Comparison of ENCODE assay signal across 8 cellular contexts in the genomic region with DNA sequence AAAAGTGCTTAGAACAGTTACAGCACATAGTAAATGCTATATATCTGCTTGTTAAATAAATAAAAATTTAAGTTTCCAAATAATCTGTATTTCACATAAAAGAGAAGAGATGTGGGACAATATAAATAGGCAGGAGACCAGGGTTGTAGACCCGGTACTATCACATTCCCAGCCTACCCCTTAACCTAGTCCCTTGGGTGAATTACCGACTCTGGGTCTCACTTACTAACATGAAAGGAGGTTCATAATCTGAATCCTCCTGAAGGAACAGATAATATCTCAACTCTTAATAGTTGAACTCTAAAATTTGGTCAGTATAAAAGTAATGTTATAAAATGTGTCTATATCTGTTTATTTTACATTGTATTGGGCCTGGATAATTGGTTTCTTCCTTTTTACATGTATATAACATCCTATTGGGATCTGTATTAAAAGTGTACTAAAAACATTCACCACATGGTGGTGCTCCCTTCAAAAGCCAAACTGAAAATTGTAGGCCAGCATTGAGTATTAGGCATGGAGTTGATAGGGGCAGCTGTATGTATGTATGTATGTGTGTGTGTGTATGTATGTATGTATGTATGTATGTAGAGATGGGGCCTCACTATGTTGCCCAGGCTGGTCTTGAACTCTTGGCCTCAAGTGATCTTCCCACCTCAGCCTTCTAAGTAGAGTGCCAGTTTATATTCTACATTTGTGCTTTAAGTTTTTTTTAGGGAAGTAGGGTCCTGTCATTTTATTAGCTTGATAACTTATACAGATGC.
DNase-seq lines count a peak whose midpoint lies in the region; ATAC-seq and TF ChIP-seq lines count a peak whose summit lies in the region.

No MANE protein-coding gene starts in this region.

- 59 to 75% methylated on average over 2 of the region's 2 CpGs for WGBS in esophagus squamous epithelium, 2 donors

- no peak overlapping the region for H3K27ac ChIP-seq in esophagus squamous epithelium

- intact Hi-C loops in esophagus squamous epithelium (cut with DNase I), result loop anchor here (10.0 kb wide), 1 partner anchor 164 kb away; a partner anchor contains a TSS

- no peak overlapping the region for H3K4me3 Mint-ChIP-seq in nephron

- peaks cover 6 to 27% (median 8%) of the 10 kb centered on the region in 3 donors for H3K4me1 ChIP-seq in esophagus squamous epithelium

- peak in 5 of 6 experiments; percentile 55 to 71 (median 64) for TF ChIP-seq CTCF in esophagus squamous epithelium (IDR thresholded peaks at IDR 0.05)
- peak; percentile 55 to 82 (median 67) for TF ChIP-seq CTCF in nephron (IDR thresholded peaks at IDR 0.05; ENCODE audit: unreplicated experiment in 3 of 3)

- H3K36me3 ChIP-seq in esophagus squamous epithelium, result no peaks in the 10 kb centered on the region

- peaks cover 0 to 6% of the 10 kb centered on the region in 2 donors for H3K9me3 Mint-ChIP-seq in activated naive CD4-positive, alpha-beta T cell treated with anti-CD3 and anti-CD28 coated beads, Interleukin-2, amount 50 U/mL, for 72 hours
- peaks cover 13% of the 10 kb centered on the region for H3K9me3 Mint-ChIP-seq in nephron

- TF ChIP-seq POLR2A in esophagus squamous epithelium (IDR thresholded peaks at IDR 0.05), result no peak

- H3K9me3 ChIP-seq in esophagus squamous epithelium, result no peaks in the 10 kb centered on the region

- H3K27ac Mint-ChIP-seq in activated naive CD4-positive, alpha-beta T cell treated with anti-CD3 and anti-CD28 coated beads, Interleukin-2, amount 50 U/mL, for 72 hours, result no peak overlapping the region
- peak overlapping the region; percentile 17 to 46 (median 27) for H3K27ac Mint-ChIP-seq in nephron

- no peak overlapping the region for H3K4me3 ChIP-seq in esophagus squamous epithelium

- peaks cover 32% of the 10 kb centered on the region for H3K4me1 Mint-ChIP-seq in nephron

- ATAC-seq in activated naive CD4-positive, alpha-beta T cell treated with anti-CD3 and anti-CD28 coated beads, Interleukin-2, amount 50 U/mL, for 72 hours, result peak; percentile 49 to 78
- ATAC-seq in GM18502 (IDR thresholded peaks at IDR 0.05; ENCODE audit: poor library complexity, unreplicated experiment), result no peak

- H3K27me3 ChIP-seq in esophagus squamous epithelium, result no peaks in the 10 kb centered on the region

- peaks cover 0 to 5% of the 10 kb centered on the region in 2 donors for H3K36me3 Mint-ChIP-seq in activated naive CD4-positive, alpha-beta T cell treated with anti-CD3 and anti-CD28 coated beads, Interleukin-2, amount 50 U/mL, for 72 hours
- peaks cover 11% of the 10 kb centered on the region for H3K36me3 Mint-ChIP-seq in nephron (ENCODE audit: low read depth)

- DNase-seq in activated naive CD4-positive, alpha-beta T cell treated with anti-CD3 and anti-CD28 coated beads, Interleukin-2, amount 50 U/mL, for 72 hours (ENCODE audit: low spot score in 2 of 2), result no peak
- DNase-seq in activated naive CD4-positive, alpha-beta T cell treated with Interleukin-2 at 50 U/mL for 16 hours, result no peak
- DNase-seq in NCI-H1092 (lab: John Stamatoyannopoulos, UW) (peak; percentile 32), SKM-1 (lab: John Stamatoyannopoulos, UW; ENCODE audit: unreplicated experiment) (peak; percentile 46), esophagus squamous epithelium (lab: John Stamatoyannopoulos, UW) (no peak)
- DNase-seq in stimulated activated CD4-positive, alpha-beta T cell treated with anti-CD3 and anti-CD28 coated beads, Interleukin-4, amount 100 ng/mL, for 24 hours, result no peak

- H3K27me3 Mint-ChIP-seq in nephron (ENCODE audit: low read depth), result no peaks in the 10 kb centered on the region

Comparison
In these comparisons a context has a peak if more than half of its experiments do, and no peak if none do; other contexts are left out.
1. DNase-seq: peak in NCI-H1092 (single experiment) and SKM-1 (single experiment); none in activated naive CD4-positive, alpha-beta T cell treated with anti-CD3 and anti-CD28 coated beads, Interleukin-2, amount 50 U/mL, for 72 hours (0 of 2), activated naive CD4-positive, alpha-beta T cell treated with Interleukin-2 at 50 U/mL for 16 hours (single experiment), esophagus squamous epithelium (single experiment) and stimulated activated CD4-positive, alpha-beta T cell treated with anti-CD3 and anti-CD28 coated beads, Interleukin-4, amount 100 ng/mL, for 24 hours (single experiment).
2. H3K27ac Mint-ChIP-seq: peak in nephron (3 of 3); none in activated naive CD4-positive, alpha-beta T cell treated with anti-CD3 and anti-CD28 coated beads, Interleukin-2, amount 50 U/mL, for 72 hours (0 of 2).